ENCODE assay signal across 9 cellular contexts in genomic region chr15:48855501-48856440, GRCh38. TPM values are rescaled to one million over a fixed set of nuclear protein-coding genes. Genes with fewer than 3 reads are reported as not detected.
DNase-seq lines count a peak whose midpoint lies in the region; ATAC-seq, FAIRE-seq and TF ChIP-seq lines count a peak whose summit lies in the region.
"Had no signal": no experiment of that assay in that cellular context is flagged by ENCODE, and none has a peak within 500 bp of the region (broad histone marks: within the 10 kb centered on the region; RNA-seq: fewer than 3 reads in every experiment).

No MANE protein-coding gene starts in this region.

- no peak overlapping the region for H3K4me3 ChIP-seq in cardiac muscle cell
- H3K4me3 ChIP-seq in smooth muscle cell, result no peak overlapping the region
- H3K4me3 ChIP-seq: BLaER1 had no signal

- no peaks in the 10 kb centered on the region for H4K20me1 ChIP-seq in smooth muscle cell (ENCODE audit: low read depth)
- H4K20me1 ChIP-seq: BLaER1 had no signal

- no peaks in the 10 kb centered on the region for H3K4me1 ChIP-seq in cardiac muscle cell (ENCODE audit: low read depth)
- H3K4me1 ChIP-seq in smooth muscle cell (ENCODE audit: low read depth), result peaks cover 3% of the 10 kb centered on the region
- H3K4me1 ChIP-seq: BLaER1 had no signal

- ATAC-seq in GM18870 (IDR thresholded peaks at IDR 0.05; ENCODE audit: unreplicated experiment), result no peak
- ATAC-seq in GM18858 (IDR thresholded peaks at IDR 0.05; ENCODE audit: unreplicated experiment), result no peak

- H3F3A ChIP-seq in smooth muscle cell (ENCODE audit: low read depth), result peaks cover 3% of the 10 kb centered on the region

- H3K36me3 ChIP-seq in cardiac muscle cell (no peaks in the 10 kb centered on the region), smooth muscle cell (ENCODE audit: low read depth) (no peaks in the 10 kb centered on the region)
- H3K36me3 ChIP-seq: BLaER1 had no signal

- H2AFZ ChIP-seq in smooth muscle cell (ENCODE audit: low read depth), result peak overlapping the region; percentile 59

- H3K27ac ChIP-seq in RWPE1, result no peak overlapping the region
- H3K27ac ChIP-seq in cardiac muscle cell, result no peak overlapping the region
- H3K27ac ChIP-seq in smooth muscle cell (ENCODE audit: low read depth), result no peak overlapping the region
- H3K27ac ChIP-seq: BLaER1 had no signal

- DNase-seq in NCI-H1694 treated with DMSO at 0.1 percent for 48 hours (lab: John Stamatoyannopoulos, UW) (peak; percentile 4), NCI-H1694 (lab: John Stamatoyannopoulos, UW) (no peak), RWPE1 (ENCODE audit: low spot score) (peak; percentile 40), cardiac muscle cell (ENCODE audit: low read depth in 1 of 2, low spot score in 1 of 2) (peak; percentile 51 to 85), smooth muscle cell (lab: John Stamatoyannopoulos, UW; ENCODE audit: unreplicated experiment) (no peak), GM19239 (ENCODE audit: insufficient read length, low spot score) (no peak)

- CTCF ChIA-PET in RWPE1 (lab: Yijun Ruan, JAX), result interaction anchor here (0.5 to 0.7 kb wide), 3 partner anchors 75 to 1190 kb away, joined by 3 read pairs; no protein-coding TSS in a partner anchor

- no peak for FAIRE-seq in GM19239 (lab: Jason Lieb, UNC)

- H3K79me2 ChIP-seq in smooth muscle cell (ENCODE audit: low read depth), result no peaks in the 10 kb centered on the region

- H3K9me3 ChIP-seq in cardiac muscle cell (ENCODE audit: low read depth), result no peaks in the 10 kb centered on the region
- H3K9me3 ChIP-seq in smooth muscle cell (replicated peaks; ENCODE audit: low read depth), result no peaks in the 10 kb centered on the region
- H3K9me3 ChIP-seq: BLaER1 had no signal

- peak; percentile 64 for TF ChIP-seq CTCF in RWPE1 (conservative IDR thresholded peaks at IDR 0.05; ENCODE audit: low read depth)
- TF ChIP-seq CTCF in cardiac muscle cell (IDR thresholded peaks at IDR 0.05; ENCODE audit: low read depth, low read length), result peak; percentile 57
- peak; percentile 48 for TF ChIP-seq CTCF in smooth muscle cell (IDR thresholded peaks at IDR 0.05; ENCODE audit: borderline replicate concordance, insufficient read depth, poor library complexity, severe bottlenecking)

- WGBS in smooth muscle cell (ENCODE audit: low lambda C conversion rate), result 21% methylated on average over 6 of the region's 6 CpGs

- no peak overlapping the region for H3K9ac ChIP-seq in smooth muscle cell (ENCODE audit: low read depth)
- H3K9ac ChIP-seq: BLaER1 had no signal

- peak overlapping the region; percentile 7 for H3K4me2 ChIP-seq in smooth muscle cell
- H3K4me2 ChIP-seq: BLaER1 had no signal

- POLR2A ChIA-PET in RWPE1 (lab: Yijun Ruan, JAX; ENCODE audit: low non-redundant PET), result no interaction called here

- no peaks in the 10 kb centered on the region for H3K27me3 ChIP-seq in cardiac muscle cell
- H3K27me3 ChIP-seq in smooth muscle cell (ENCODE audit: low read depth), result no peaks in the 10 kb centered on the region
- H3K27me3 ChIP-seq: BLaER1 had no signal

RNA-seq across cellular contexts. Expression of gene EID1, which starts 22.2 kb away (rescaled TPM):
- total RNA-seq in cardiac muscle cell, result 355 and 409 TPM in 2 replicates
- polyA plus RNA-seq in cardiac muscle cell, result 361 and 422 TPM in 2 replicates
- 216 and 229 TPM in 2 replicates for total RNA-seq in smooth muscle cell
- 263 and 316 TPM in 2 replicates for polyA plus RNA-seq in smooth muscle cell

RNA-seq across cellular contexts. Expression of gene CEP152, which starts 44.9 kb away (rescaled TPM):
- 1.7 and 5.6 TPM in 2 replicates for total RNA-seq in cardiac muscle cell
- 2.7 and 4.7 TPM in 2 replicates for polyA plus RNA-seq in cardiac muscle cell
- total RNA-seq in smooth muscle cell, result 10.7 and 37.5 TPM in 2 replicates
- 3.9 and 5.9 TPM in 2 replicates for polyA plus RNA-seq in smooth muscle cell

Comparison
In these comparisons a context has a peak if more than half of its experiments do, and no peak if none do; other contexts are left out.
1. DNase-seq: peak in NCI-H1694 treated with DMSO at 0.1 percent for 48 hours (single experiment), RWPE1 (single experiment) and cardiac muscle cell (2 of 2); none in NCI-H1694 (single experiment), smooth muscle cell (single experiment) and GM19239 (single experiment).
2. Peak in every context shown above with its lines, with median percentiles within 50 percentile points of each other: CTCF ChIP-seq.